ENCODE assay signal across 1 cellular context in the genomic region with DNA sequence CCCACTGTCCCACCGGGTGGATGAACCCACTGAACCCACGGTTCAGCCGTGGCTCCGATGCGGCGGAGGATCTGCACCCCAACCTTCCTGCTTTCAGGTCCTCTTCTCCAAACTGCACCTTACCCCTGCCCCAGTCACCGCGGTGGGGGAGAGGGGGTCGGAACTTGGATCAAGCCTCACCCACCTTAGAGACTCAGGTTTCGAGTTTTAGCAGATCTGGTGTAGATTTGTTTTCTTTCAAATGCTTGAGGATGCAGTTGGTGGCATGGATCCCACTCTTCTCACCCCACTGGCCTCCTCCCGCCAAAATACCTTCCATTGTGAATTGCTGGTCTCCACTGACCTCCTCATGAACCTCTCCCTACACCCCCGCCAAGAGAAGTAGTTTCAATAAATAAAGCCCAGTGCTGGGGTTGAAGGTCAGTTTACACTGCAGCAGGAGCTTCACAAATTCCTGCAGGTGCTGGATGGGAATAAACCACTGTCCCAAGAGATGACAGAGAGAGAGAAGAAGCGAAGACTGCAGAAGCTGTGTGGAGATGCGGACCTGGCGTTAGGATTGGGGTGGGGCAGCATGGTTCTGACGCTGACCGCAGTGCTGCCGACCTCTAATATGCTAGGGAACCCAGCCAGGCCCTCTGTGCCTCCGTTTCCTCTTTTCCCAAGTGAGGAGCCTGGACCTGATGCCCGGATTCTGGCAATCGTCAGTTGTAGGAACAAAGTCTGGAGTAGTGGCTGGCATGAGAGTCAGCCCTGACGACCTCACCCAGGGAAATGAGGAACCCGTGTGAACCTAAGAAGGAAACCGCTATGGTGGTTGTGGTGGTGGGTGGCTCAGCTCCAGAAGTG.
TF ChIP-seq lines count a peak whose summit lies in the region.

No MANE protein-coding gene starts in this region.

TF ChIP-seq in HepG2, 621 proteins besides CTCF, POLR2A, EP300 and RAD21 (continued from another document):
- peak; percentile 100 for TF ChIP-seq PHF21A (CRISPR knock-in tag; IDR thresholded peaks at IDR 0.05)
TF ChIP-seq in HepG2: peak in this region for 318.
